ENCODE assay signal across 23 cellular contexts in the genomic region with DNA sequence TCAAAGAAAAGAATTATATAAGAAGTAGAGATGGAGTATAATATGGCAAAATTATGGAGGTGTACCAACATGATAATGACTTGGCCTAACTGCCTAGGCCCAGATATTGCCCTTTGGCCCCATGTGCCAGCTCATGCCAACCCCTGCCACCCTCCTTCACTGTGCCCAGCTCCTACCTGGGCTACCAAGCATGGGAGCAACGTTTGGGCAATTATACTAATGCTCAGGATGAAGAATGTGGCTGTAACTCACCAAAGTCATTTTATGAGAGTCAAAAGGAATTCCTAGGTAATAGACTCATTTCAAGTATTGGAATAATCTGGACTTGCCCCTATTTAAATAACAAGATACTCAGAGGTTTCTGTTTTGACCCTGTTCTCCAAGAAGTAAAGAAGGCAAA.
"Had no signal": no experiment of that assay in that cellular context is flagged by ENCODE, and none has a peak within 500 bp of the region (broad histone marks: within the 10 kb centered on the region; RNA-seq: fewer than 3 reads in every experiment).

No MANE protein-coding gene starts in this region.

- H3K27ac ChIP-seq: body of pancreas, ovary, sigmoid colon, vagina had no signal

- ATAC-seq: activated CD4-positive, alpha-beta T cell treated with anti-CD3 and anti-CD28 coated beads for 36 hours; activated CD8-positive, alpha-beta memory T cell treated with anti-CD3 and anti-CD28 coated beads, Interleukin-2, amount 10 ng/mL, durations not matched to agents 7 days and 5 days; activated CD8-positive, alpha-beta T cell treated with anti-CD3 and anti-CD28 coated beads, Interleukin-2, amount 10 ng/mL, durations not matched to agents 7 days and 5 days; activated T-cell treated with anti-CD3 and anti-CD28 coated beads, Interleukin-2, amount 50 U/mL, for 72 hours; body of pancreas; naive thymus-derived CD4-positive, alpha-beta T cell; stimulated activated memory B cell treated with anti-CD40 and anti-IgM and Interleukin-4, amounts not matched to agents 10 μg/mL and 1 μg/mL and 100 μg/mL, for 72 hours; stimulated activated naive CD8-positive, alpha-beta T cell treated with anti-CD3 and anti-CD28 coated beads, Interleukin-15, amount 100 ng/mL, for 72 hours had no signal

- H3K9me3 ChIP-seq: body of pancreas, ovary, sigmoid colon, vagina had no signal

- DNase-seq: activated CD4-positive, alpha-beta T cell treated with anti-CD3 and anti-CD28 coated beads for 36 hours; activated CD4-positive, CD25-positive, alpha-beta regulatory T cell; activated CD8-positive, alpha-beta memory T cell treated with anti-CD3 and anti-CD28 coated beads, Interleukin-2, amount 10 ng/mL, durations not matched to agents 7 days and 5 days; activated CD8-positive, alpha-beta T cell treated with anti-CD3 and anti-CD28 coated beads, Interleukin-2, amount 10 ng/mL, durations not matched to agents 7 days and 5 days; activated naive CD4-positive, alpha-beta T cell treated with Interleukin-2 at 50 U/mL for 16 hours; activated T-cell treated with anti-CD3 and anti-CD28 coated beads, Interleukin-2, amount 50 U/mL, for 72 hours; anterior cingulate cortex; body of pancreas; dermis blood vessel endothelial cell; effector CD4-positive, alpha-beta T cell; midbrain; naive thymus-derived CD4-positive, alpha-beta T cell; ovary; retina; sigmoid colon; small intestine; stimulated activated CD4-positive, alpha-beta T cell treated with anti-CD3 and anti-CD28 coated beads, Interleukin-4, amount 100 ng/mL, for 4 hours; stimulated activated CD8-positive, alpha-beta memory T cell treated with anti-CD3 and anti-CD28 coated beads, Interleukin-4, amount 100 ng/mL, for 48 hours; stimulated activated naive CD8-positive, alpha-beta T cell treated with anti-CD3 and anti-CD28 coated beads, Interleukin-15, amount 100 ng/mL, for 72 hours; substantia nigra had no signal

- H3K36me3 ChIP-seq: ovary, sigmoid colon, vagina had no signal

- H3K4me1 ChIP-seq: body of pancreas, sigmoid colon, vagina had no signal

- FAIRE-seq: frontal cortex, small intestine had no signal

- H3K4me3 ChIP-seq: body of pancreas, ovary, sigmoid colon, vagina had no signal

- H3K27me3 ChIP-seq: body of pancreas, ovary, sigmoid colon, vagina had no signal
